In the genomic region with DNA sequence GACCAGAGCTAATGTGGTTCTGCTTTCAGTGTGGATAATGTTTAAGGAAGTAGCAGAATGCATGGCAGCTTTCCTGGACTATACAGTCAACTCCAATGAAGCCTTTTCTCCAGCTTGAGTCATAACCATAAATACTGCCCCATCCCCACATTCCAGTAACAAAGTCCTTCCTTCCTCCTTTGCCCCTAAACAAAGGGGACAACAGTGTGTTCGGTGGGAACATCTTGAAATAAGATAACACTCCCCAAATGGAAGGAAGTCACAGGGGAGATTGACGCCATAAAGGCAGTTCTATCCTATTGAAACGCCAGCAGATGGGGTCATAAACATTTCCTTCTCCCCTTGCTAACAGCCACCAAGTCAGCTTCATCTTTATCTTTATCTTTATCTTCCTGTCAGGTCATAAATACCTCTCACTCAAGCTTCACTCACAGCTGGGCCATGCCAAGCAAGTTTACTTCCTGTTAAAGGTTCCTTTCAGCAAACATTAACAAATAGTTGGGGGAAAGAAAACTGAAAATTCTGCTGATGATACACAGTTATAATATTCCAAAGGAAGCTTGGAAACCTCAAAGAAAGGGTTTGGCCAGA, we compare ENCODE assay signal across 1 cellular context.
TF ChIP-seq lines count a peak whose summit lies in the region.

No MANE protein-coding gene starts in this region.

TF ChIP-seq in H1, 55 proteins besides CTCF, POLR2A, EP300 and RAD21:
- no peak for TF ChIP-seq KDM1A (IDR thresholded peaks at IDR 0.05; ENCODE audit: borderline replicate concordance, low read length)
- no peak for TF ChIP-seq NANOG (IDR thresholded peaks at IDR 0.05; ENCODE audit: insufficient read depth, low read depth, low read length, poor library complexity, severe bottlenecking)
- no peak for TF ChIP-seq RXRA (IDR thresholded peaks at IDR 0.05; ENCODE audit: insufficient read depth, low read depth, low read length)
- TF ChIP-seq CREB1 (IDR thresholded peaks at IDR 0.05) = no peak
- TF ChIP-seq KDM5A (IDR thresholded peaks at IDR 0.05; ENCODE audit: low read length) = no peak
- no peak for TF ChIP-seq CHD7 (IDR thresholded peaks at IDR 0.05; ENCODE audit: insufficient replicate concordance, low read length)
- TF ChIP-seq BRCA1 (IDR thresholded peaks at IDR 0.05; ENCODE audit: low read depth, low read length) = no peak
